Comparison of ENCODE assay signal across 21 cellular contexts in the genomic region with DNA sequence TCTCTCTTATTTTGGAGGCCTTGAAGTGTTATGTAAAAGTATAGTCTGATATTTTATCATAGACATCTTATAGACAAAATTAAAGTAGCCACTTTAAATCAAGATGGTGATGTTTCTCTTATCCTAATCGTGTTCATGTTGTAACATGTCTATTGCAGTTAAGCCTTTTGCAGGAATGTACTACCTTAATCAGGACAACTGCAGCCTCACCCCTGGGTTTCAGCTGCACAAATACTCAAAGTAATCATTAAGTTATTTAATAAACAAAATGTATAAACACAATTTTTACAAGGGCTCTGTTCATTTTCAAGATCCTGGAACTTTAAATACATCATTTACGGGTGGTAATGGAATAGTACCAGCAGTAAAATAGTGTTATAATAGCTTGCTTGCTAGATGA.
"Had no signal": no experiment of that assay in that cellular context is flagged by ENCODE, and none has a peak within 500 bp of the region (broad histone marks: within the 10 kb centered on the region; RNA-seq: fewer than 3 reads in every experiment).

No MANE protein-coding gene starts in this region.

- H3K9me3 ChIP-seq: adrenal gland had no signal

- DNase-seq: activated CD4-positive, alpha-beta T cell treated with anti-CD3 and anti-CD28 coated beads for 48 hours; activated CD4-positive, alpha-beta T cell treated with anti-CD3 and anti-CD28 coated beads, Interleukin-2, amount 50 U/mL, for 4 hours; activated CD4-positive, CD25-positive, alpha-beta regulatory T cell treated with anti-CD3 and anti-CD28 coated beads, Interleukin-2, amount 50 U/mL, for 72 hours; activated CD8-positive, alpha-beta memory T cell treated with anti-CD3 and anti-CD28 coated beads, Interleukin-2, amount 50 U/mL, for 48 hours; activated CD8-positive, alpha-beta T cell treated with anti-CD3 and anti-CD28 coated beads, Interleukin-2, amount 10 ng/mL, durations not matched to agents 7 days and 5 days; activated naive CD4-positive, alpha-beta T cell treated with anti-CD3 and anti-CD28 coated beads, Interleukin-2, amount 50 U/mL, for 16 hours; activated naive CD8-positive, alpha-beta T cell treated with anti-CD3 and anti-CD28 coated beads, Interleukin-2, amount 10 ng/mL, durations not matched to agents 7 days and 5 days; activated T-cell treated with anti-CD3 and anti-CD28 coated beads, Interleukin-2, amount 50 U/mL, for 1 hour; adrenal gland; anterior cingulate cortex; NCI-H1092; NCI-H1436 treated with DMSO at 0.1 percent for 48 hours; NCI-H187; NCI-H2171 treated with DMSO at 0.1 percent for 48 hours; NCI-H345; NCI-H510A treated with DMSO at 0.1 percent for 48 hours; NCI-H69; SIG-M5; T-helper 17 cell; T-helper 9 cell had no signal

- H3K27ac ChIP-seq: adrenal gland had no signal

- H3K4me1 ChIP-seq: adrenal gland had no signal

- ATAC-seq: activated CD8-positive, alpha-beta T cell treated with anti-CD3 and anti-CD28 coated beads, Interleukin-2, amount 10 ng/mL, durations not matched to agents 7 days and 5 days; T-helper 17 cell; WTC11 had no signal

- H3K36me3 ChIP-seq: adrenal gland had no signal

- H3K4me3 ChIP-seq: adrenal gland had no signal

- H3K27me3 ChIP-seq: adrenal gland had no signal
